In genomic region chr16:9821331-9821730, GRCh38 we compare ENCODE assay signal across 19 cellular contexts.
"Had no signal": no experiment of that assay in that cellular context is flagged by ENCODE, and none has a peak within 500 bp of the region (broad histone marks: within the 10 kb centered on the region; RNA-seq: fewer than 3 reads in every experiment).

No MANE protein-coding gene starts in this region.

- H3K27ac Mint-ChIP-seq: activated CD8-positive, alpha-beta T cell treated with anti-CD3 and anti-CD28 coated beads for 36 hours; activated naive CD4-positive, alpha-beta T cell treated with anti-CD3 and anti-CD28 coated beads, Interleukin-2, amount 50 U/mL, for 24 hours; nephron; stimulated activated naive CD8-positive, alpha-beta T cell treated with anti-CD3 and anti-CD28 coated beads, Interleukin-15, amount 100 ng/mL, for 72 hours; T-helper 1 cell treated with Interleukin-12 subunit alpha and Interleukin-12 subunit beta and Interleukin-4 antibody, amounts not matched to agents 30 μg/mL and 1 μg/mL, for 36 hours had no signal

- H3K9me3 Mint-ChIP-seq: activated CD8-positive, alpha-beta T cell treated with anti-CD3 and anti-CD28 coated beads for 36 hours; nephron; stimulated activated naive CD8-positive, alpha-beta T cell treated with anti-CD3 and anti-CD28 coated beads, Interleukin-15, amount 100 ng/mL, for 72 hours had no signal

- H3K4me1 Mint-ChIP-seq: activated naive CD4-positive, alpha-beta T cell treated with anti-CD3 and anti-CD28 coated beads, Interleukin-2, amount 50 U/mL, for 24 hours; stimulated activated naive CD8-positive, alpha-beta T cell treated with anti-CD3 and anti-CD28 coated beads, Interleukin-15, amount 100 ng/mL, for 72 hours had no signal

- ATAC-seq: activated CD8-positive, alpha-beta T cell treated with anti-CD3 and anti-CD28 coated beads for 36 hours; left ventricle myocardium superior; psoas muscle; stimulated activated naive CD8-positive, alpha-beta T cell treated with anti-CD3 and anti-CD28 coated beads, Interleukin-15, amount 100 ng/mL, for 72 hours had no signal

- H3K27ac ChIP-seq: brain microvascular endothelial cell, esophagus muscularis mucosa, psoas muscle, sigmoid colon, spleen, thyroid gland, vagina had no signal

- H3K36me3 Mint-ChIP-seq: activated naive CD4-positive, alpha-beta T cell treated with anti-CD3 and anti-CD28 coated beads, Interleukin-2, amount 50 U/mL, for 24 hours had no signal

- H3K27me3 Mint-ChIP-seq: activated CD8-positive, alpha-beta T cell treated with anti-CD3 and anti-CD28 coated beads for 36 hours had no signal

- H3K4me3 Mint-ChIP-seq: activated CD8-positive, alpha-beta T cell treated with anti-CD3 and anti-CD28 coated beads for 36 hours; activated naive CD4-positive, alpha-beta T cell treated with anti-CD3 and anti-CD28 coated beads, Interleukin-2, amount 50 U/mL, for 24 hours; nephron; stimulated activated naive CD8-positive, alpha-beta T cell treated with anti-CD3 and anti-CD28 coated beads, Interleukin-15, amount 100 ng/mL, for 72 hours; T-helper 1 cell treated with Interleukin-12 subunit alpha and Interleukin-12 subunit beta and Interleukin-4 antibody, amounts not matched to agents 30 μg/mL and 1 μg/mL, for 36 hours had no signal

- DNase-seq: activated CD4-positive, alpha-beta T cell treated with anti-CD3 and anti-CD28 coated beads for 4 hours; activated CD8-positive, alpha-beta T cell treated with anti-CD3 and anti-CD28 coated beads for 36 hours; activated effector memory CD4-positive, alpha-beta T cell treated with anti-CD3 and anti-CD28 coated beads, Interleukin-2, amount 50 U/mL, for 16 hours; activated T-cell treated with anti-CD3 and anti-CD28 coated beads, Interleukin-2, amount 50 U/mL, for 48 hours; amniotic stem cell; brain microvascular endothelial cell; kidney glomerular epithelial cell; left ventricle myocardium superior; mesenchymal stem cell; psoas muscle; sigmoid colon; spleen; stimulated activated naive CD8-positive, alpha-beta T cell treated with anti-CD3 and anti-CD28 coated beads, Interleukin-15, amount 100 ng/mL, for 72 hours; thyroid gland had no signal
